ENCODE assay signal across 8 cellular contexts in genomic region chr15:25437751-25438600, GRCh38. TPM values are rescaled to one million over a fixed set of nuclear protein-coding genes. Genes with fewer than 3 reads are reported as not detected.
DNase-seq lines count a peak whose midpoint lies in the region; TF ChIP-seq lines count a peak whose summit lies in the region.

No MANE protein-coding gene starts in this region.

- DNase-seq in GM10248 (ENCODE audit: extremely low spot score) (peak; percentile 66), GM23248 (peak; percentile 85), mammary epithelial cell (peak; percentile 54), islet precursor cell (peak; percentile 82), NCI-H187 treated with DMSO at 0.1 percent for 48 hours (lab: John Stamatoyannopoulos, UW) (no peak)
- DNase-seq in stimulated activated CD4-positive, alpha-beta T cell treated with anti-CD3 and anti-CD28 coated beads, Interleukin-15, amount 100 ng/mL, for 48 hours (ENCODE audit: low read depth in 2 of 2): peak; percentile 27 to 31

- H3K79me2 ChIP-seq in GM23248 (ENCODE audit: insufficient read depth) (peaks cover 62% of the 10 kb centered on the region), mammary epithelial cell (ENCODE audit: insufficient read depth, low read length) (peaks cover 65% of the 10 kb centered on the region)

- intact Hi-C loops in mammary epithelial cell (cut with micrococcal nuclease): loop anchor here (1.0 to 10.0 kb wide), 4 partner anchors 92 to 677 kb away; no protein-coding TSS in a partner anchor

- dilution Hi-C loops in mammary epithelial cell (cut with HindIII; ENCODE audit: low sequenced_read_pairs): loop anchor here (25.0 kb wide), 1 partner anchor 99 kb away; no protein-coding TSS in a partner anchor

- H3K4me1 ChIP-seq in GM23248 (ENCODE audit: insufficient read depth) (peaks cover 30% of the 10 kb centered on the region), mammary epithelial cell (ENCODE audit: insufficient read depth, low read length) (peaks cover 7% of the 10 kb centered on the region)

- H2AFZ ChIP-seq in GM23248: peak overlapping the region; percentile 89
- H2AFZ ChIP-seq in mammary epithelial cell (ENCODE audit: low read depth, low read length): peak overlapping the region; percentile 97

- no peaks in the 10 kb centered on the region for H3F3A ChIP-seq in GM23248 (ENCODE audit: insufficient read depth)

- CTCF ChIA-PET in GM10248 (lab: Yijun Ruan, JAX) (interaction anchor here (1.1 to 1.2 kb wide), 2 partner anchors 40 to 79 kb away, joined by 3 read pairs; no protein-coding TSS in a partner anchor), mammary epithelial cell (lab: Charles Lee; ENCODE audit: low non-redundant PET) (no interaction called here)

- peak; percentile 55 for TF ChIP-seq CTCF in GM10248 (IDR thresholded peaks at IDR 0.05; ENCODE audit: control extremely low read depth, extremely low read depth, low read depth, missing control alignments)
- peak; percentile 59 for TF ChIP-seq CTCF in LNCAP (IDR thresholded peaks at IDR 0.05)
- TF ChIP-seq CTCF in WI38 (IDR thresholded peaks at IDR 0.05; ENCODE audit: low read depth, low read length): peak; percentile 19; the same call in 1 of the 2 replicates
- peak in 1 of 2 donors; percentile 47 for TF ChIP-seq CTCF in mammary epithelial cell (conservative IDR thresholded peaks at IDR 0.05 in 1 of 2, IDR thresholded peaks at IDR 0.05 in 1 of 2; ENCODE audit: extremely low read depth in 1 of 2, insufficient read depth in 1 of 2, low read depth in 1 of 2, low read length in 2 of 2)

- H3K4me3 ChIP-seq in GM23248 (peak overlapping the region; percentile 96), WI38 (ENCODE audit: low read depth, low read length) (peak overlapping the region; percentile 92), mammary epithelial cell (replicated peaks in 1 of 3; ENCODE audit: insufficient read depth in 1 of 3, low read depth in 2 of 3, low read length in 3 of 3) (peak overlapping the region; percentile 92 to 99 (median 94))

- H4K20me1 ChIP-seq in GM23248 (ENCODE audit: insufficient read depth) (peaks cover 22% of the 10 kb centered on the region; the same call in 1 of the 2 replicates), mammary epithelial cell (ENCODE audit: insufficient read depth, low read length) (peaks cover 3% of the 10 kb centered on the region)

- POLR2A ChIA-PET in GM10248 (lab: Yijun Ruan, JAX): no interaction called here

- no peaks in the 10 kb centered on the region for H3K36me3 ChIP-seq in GM23248 (ENCODE audit: low read depth)
- H3K36me3 ChIP-seq in mammary epithelial cell (ENCODE audit: insufficient read depth, low read length): no peaks in the 10 kb centered on the region

- in situ Hi-C loops in GM23248 (cut with MboI): loop anchor here (10.0 kb wide), 1 partner anchor 103 kb away; no protein-coding TSS in a partner anchor
- in situ Hi-C loops in mammary epithelial cell (cut with MboI; ENCODE audit: low sequenced_read_pairs in 2 of 2): loop anchor here in 1 of 2 donors (25.0 kb wide), 1 partner anchor 649 kb away; no protein-coding TSS in a partner anchor

- H3K4me2 ChIP-seq in GM23248 (ENCODE audit: unreplicated experiment) (peak overlapping the region; percentile 85), mammary epithelial cell (ENCODE audit: insufficient read depth, low read depth, low read length) (peak overlapping the region; percentile 90)

- no peaks in the 10 kb centered on the region for H3K9me2 ChIP-seq in GM23248 (ENCODE audit: insufficient read depth)

- H3K9me3 ChIP-seq in GM23248 (ENCODE audit: low read depth): no peaks in the 10 kb centered on the region
- H3K9me3 ChIP-seq in mammary epithelial cell (replicated peaks; ENCODE audit: insufficient read depth, low read length): no peaks in the 10 kb centered on the region

- H3K27me3 ChIP-seq in GM23248 (replicated peaks; ENCODE audit: insufficient read depth) (no peaks in the 10 kb centered on the region), mammary epithelial cell (ENCODE audit: insufficient read depth, low read length) (no peaks in the 10 kb centered on the region)

- peak overlapping the region; percentile 93 for H3K27ac ChIP-seq in GM23248
- H3K27ac ChIP-seq in mammary epithelial cell (ENCODE audit: insufficient read depth, low read depth, low read length): peak overlapping the region; percentile 86

- WGBS in GM23248 (ENCODE audit: low coverage in 1 of 2, low lambda C conversion rate in 2 of 2, missing lambda C conversion rate in 2 of 2), 2 experiments: 1% methylated on average over 18 to 28 of the region's 68 CpGs
- 0% methylated on average over 6 of the region's 68 CpGs for WGBS in mammary epithelial cell (ENCODE audit: low coverage, missing lambda C conversion rate)

- H3K9ac ChIP-seq in GM23248 (peak overlapping the region; percentile 99), mammary epithelial cell (ENCODE audit: insufficient read depth, low read length) (peak overlapping the region; percentile 94)

- no TSS peak for BruUV-seq in mammary epithelial cell (replicated peaks; lab: Mats Ljungman, UMichigan)

RNA-seq across cellular contexts. Expression of gene UBE3A, which starts 0.8 kb away (rescaled TPM):
- 55.4 and 58.8 TPM in 2 replicates for total RNA-seq in GM23248 (2014; rRNA removed; shearing (Covaris generic))
- polyA plus RNA-seq in GM23248 (2016; fragmentation: Nextera tagmentation; extraction: Ambion mirVana) (60.5 and 68.0 TPM in 2 replicates), mammary epithelial cell (24.1 TPM)
- 10 to 100 TPM; 93.0 to 98.9 TPM for total RNA-seq in mammary epithelial cell
- polyA minus RNA-seq in mammary epithelial cell: 45.0 TPM
